Comparison of ENCODE assay signal across 8 cellular contexts in the genomic region with DNA sequence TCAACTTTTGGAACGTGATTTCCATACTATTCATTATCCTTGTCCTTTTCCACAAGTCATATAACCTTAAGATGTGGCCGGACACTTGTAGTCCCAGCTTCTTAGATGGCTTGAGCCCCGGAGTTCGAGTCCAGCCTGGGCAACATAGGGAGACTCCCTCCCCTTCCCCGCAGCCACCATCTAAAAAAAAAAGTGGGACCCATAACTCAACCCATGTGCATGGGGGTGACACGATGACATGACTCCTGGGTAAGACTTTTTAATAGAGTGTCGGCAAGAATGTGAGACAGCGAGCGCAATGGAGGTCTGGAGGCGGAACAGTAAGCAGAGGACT. TPM values are rescaled to one million over a fixed set of nuclear protein-coding genes. Genes with fewer than 3 reads are reported as not detected.
DNase-seq lines count a peak whose midpoint lies in the region; ATAC-seq and TF ChIP-seq lines count a peak whose summit lies in the region.

No MANE protein-coding gene starts in this region.

- H3K4me3 Mint-ChIP-seq in activated T-helper 1 cell treated with anti-CD3 and anti-CD28 coated beads, Interleukin-12 subunit alpha, Interleukin-12 subunit beta, Interleukin-2, Interleukin-4 antibody, amounts not matched to agents 30 ng/mL and 10 ng/mL and 1 ng/mL, durations not matched to agents 14 hours and 24 hours and 36 hours, result peak overlapping the region; percentile 99

- no peaks in the 10 kb centered on the region for H3K27me3 Mint-ChIP-seq in activated T-helper 1 cell treated with anti-CD3 and anti-CD28 coated beads, Interleukin-12 subunit alpha, Interleukin-12 subunit beta, Interleukin-2, Interleukin-4 antibody, amounts not matched to agents 30 ng/mL and 10 ng/mL and 1 ng/mL, durations not matched to agents 14 hours and 24 hours and 36 hours (ENCODE audit: insufficient read depth)

- H3K36me3 Mint-ChIP-seq in activated T-helper 1 cell treated with anti-CD3 and anti-CD28 coated beads, Interleukin-12 subunit alpha, Interleukin-12 subunit beta, Interleukin-2, Interleukin-4 antibody, amounts not matched to agents 30 ng/mL and 10 ng/mL and 1 ng/mL, durations not matched to agents 14 hours and 24 hours and 36 hours (ENCODE audit: low read depth), result peaks cover 20% of the 10 kb centered on the region

- peaks cover 33% of the 10 kb centered on the region for H3K4me1 Mint-ChIP-seq in activated T-helper 1 cell treated with anti-CD3 and anti-CD28 coated beads, Interleukin-12 subunit alpha, Interleukin-12 subunit beta, Interleukin-2, Interleukin-4 antibody, amounts not matched to agents 30 ng/mL and 10 ng/mL and 1 ng/mL, durations not matched to agents 14 hours and 24 hours and 36 hours (ENCODE audit: low read depth)

- H3K27me3 ChIP-seq in right atrium auricular region (no peaks in the 10 kb centered on the region), skeletal muscle tissue (ENCODE audit: control insufficient read depth in 3 of 3, insufficient read depth in 3 of 3, low read length in 3 of 3) (no peaks in the 10 kb centered on the region)

- H3K4me1 ChIP-seq in right atrium auricular region, result peaks cover 0 to 18% of the 10 kb centered on the region in 2 donors
- peaks cover 6 to 22% (median 15%) of the 10 kb centered on the region in 3 donors for H3K4me1 ChIP-seq in skeletal muscle tissue (ENCODE audit: control insufficient read depth in 3 of 3, insufficient read depth in 3 of 3, low read length in 3 of 3)

- peak overlapping the region; percentile 97 for H3K27ac Mint-ChIP-seq in activated T-helper 1 cell treated with anti-CD3 and anti-CD28 coated beads, Interleukin-12 subunit alpha, Interleukin-12 subunit beta, Interleukin-2, Interleukin-4 antibody, amounts not matched to agents 30 ng/mL and 10 ng/mL and 1 ng/mL, durations not matched to agents 14 hours and 24 hours and 36 hours

- DNase-seq in Right ventricle myocardium inferior (ENCODE audit: missing footprints) (no peak), cardiac septum (ENCODE audit: low spot score) (no peak), right atrium auricular region (ENCODE audit: low spot score) (no peak), posterior vena cava (ENCODE audit: low spot score) (no peak)
- DNase-seq in activated T-helper 1 cell treated with anti-CD3 and anti-CD28 coated beads, Interleukin-12 subunit alpha, Interleukin-12 subunit beta, Interleukin-2, Interleukin-4 antibody, amounts not matched to agents 30 ng/mL and 10 ng/mL and 1 ng/mL, durations not matched to agents 14 hours and 24 hours and 36 hours (ENCODE audit: low spot score), result no peak

- H3K9me3 Mint-ChIP-seq in activated T-helper 1 cell treated with anti-CD3 and anti-CD28 coated beads, Interleukin-12 subunit alpha, Interleukin-12 subunit beta, Interleukin-2, Interleukin-4 antibody, amounts not matched to agents 30 ng/mL and 10 ng/mL and 1 ng/mL, durations not matched to agents 14 hours and 24 hours and 36 hours, result no peaks in the 10 kb centered on the region

- H3K36me3 ChIP-seq in right atrium auricular region (peaks cover 6% of the 10 kb centered on the region), skeletal muscle tissue (ENCODE audit: control insufficient read depth in 3 of 3, insufficient read depth in 3 of 3, low read length in 3 of 3) (peaks cover 2 to 20% (median 9%) of the 10 kb centered on the region in 3 donors)

- TF ChIP-seq CTCF in right atrium auricular region (IDR thresholded peaks at IDR 0.05), result no peak

- H3K27ac ChIP-seq in right atrium auricular region, result peak overlapping the region; percentile 94
- H3K27ac ChIP-seq in skeletal muscle tissue (ENCODE audit: low read depth, low read length), result peak overlapping the region; percentile 96

- peak; percentile 35 for ATAC-seq in Right ventricle myocardium inferior
- no peak for ATAC-seq in HG02623 (IDR thresholded peaks at IDR 0.05; ENCODE audit: unreplicated experiment)
- no peak for ATAC-seq in GM21737 (IDR thresholded peaks at IDR 0.05; ENCODE audit: unreplicated experiment)

- H3K9me3 ChIP-seq in right atrium auricular region, result no peaks in the 10 kb centered on the region
- H3K9me3 ChIP-seq in skeletal muscle tissue (ENCODE audit: control insufficient read depth in 3 of 3, low read length in 3 of 3), result no peaks in the 10 kb centered on the region

- peak overlapping the region; percentile 99 for H3K9ac ChIP-seq in skeletal muscle tissue (ENCODE audit: low read depth in 1 of 3, low read length in 3 of 3)

- intact Hi-C loops in Right ventricle myocardium inferior (cut with DNase I) (no loop called here), cardiac septum (cut with DNase I) (loop anchor here (5.0 to 10.0 kb wide), 2 partner anchors 51 to 899 kb away; a partner anchor contains a TSS), posterior vena cava (cut with DNase I) (no loop called here)
- intact Hi-C loops in activated T-helper 1 cell treated with anti-CD3 and anti-CD28 coated beads, Interleukin-12 subunit alpha, Interleukin-12 subunit beta, Interleukin-2, Interleukin-4 antibody, amounts not matched to agents 30 ng/mL and 10 ng/mL and 1 ng/mL, durations not matched to agents 14 hours and 24 hours and 36 hours (cut with micrococcal nuclease), result loop anchor here (1.0 to 10.0 kb wide), 4 partner anchors 9 to 1206 kb away; a partner anchor contains a TSS

- peak overlapping the region; percentile 73 to 86 for H3K4me3 ChIP-seq in right atrium auricular region
- H3K4me3 ChIP-seq in skeletal muscle tissue (ENCODE audit: low read length in 3 of 3), result peak overlapping the region; percentile 96 to 99 (median 98)

RNA-seq across cellular contexts. Expression of a gene that starts 25.7 kb away (rescaled TPM):
- total RNA-seq in Right ventricle myocardium inferior (45.9 TPM), cardiac septum (42.3 TPM), right atrium auricular region (10 to 100 TPM; 34.4 to 53.9 TPM), skeletal muscle tissue (29.2 TPM), posterior vena cava (10 to 100 TPM; 60.9 to 63.0 TPM)
- total RNA-seq in activated T-helper 1 cell treated with anti-CD3 and anti-CD28 coated beads, Interleukin-12 subunit alpha, Interleukin-12 subunit beta, Interleukin-2, Interleukin-4 antibody, amounts not matched to agents 30 ng/mL and 10 ng/mL and 1 ng/mL, durations not matched to agents 14 hours and 24 hours and 36 hours, result 42.7 and 42.8 TPM in 2 replicates

RNA-seq across cellular contexts. Expression of a gene that starts 53.8 kb away (rescaled TPM):
- total RNA-seq in Right ventricle myocardium inferior, result 1.7 TPM
- 3.9 TPM for total RNA-seq in cardiac septum
- total RNA-seq in activated T-helper 1 cell treated with anti-CD3 and anti-CD28 coated beads, Interleukin-12 subunit alpha, Interleukin-12 subunit beta, Interleukin-2, Interleukin-4 antibody, amounts not matched to agents 30 ng/mL and 10 ng/mL and 1 ng/mL, durations not matched to agents 14 hours and 24 hours and 36 hours, result 19.2 and 19.7 TPM in 2 replicates
- 1 to 10 TPM; 1.3 to 2.7 TPM for total RNA-seq in right atrium auricular region
- total RNA-seq in skeletal muscle tissue, result 11.0 TPM
- total RNA-seq in posterior vena cava, result 1 to 10 TPM; 6.1 to 9.0 TPM

Comparison
In these comparisons a context has a peak if more than half of its experiments do, and no peak if none do; other contexts are left out.
1. intact Hi-C loops: an anchor here in cardiac septum (5.0 to 10.0 kb wide) and activated T-helper 1 cell treated with anti-CD3 and anti-CD28 coated beads, Interleukin-12 subunit alpha, Interleukin-12 subunit beta, Interleukin-2, Interleukin-4 antibody, amounts not matched to agents 30 ng/mL and 10 ng/mL and 1 ng/mL, durations not matched to agents 14 hours and 24 hours and 36 hours (1.0 to 10.0 kb wide); none called in Right ventricle myocardium inferior and posterior vena cava.